Comparison of ENCODE assay signal across 8 cellular contexts in genomic region chr7:876077-876971, GRCh38. TPM values are rescaled to one million over a fixed set of nuclear protein-coding genes. Genes with fewer than 3 reads are reported as not detected.
DNase-seq lines count a peak whose midpoint lies in the region; ATAC-seq, FAIRE-seq and TF ChIP-seq lines count a peak whose summit lies in the region.

GET4 (plus strand) TSS chr7:876554; CDS start chr7:876646, 92 bp downstream.

- H3K9me3 ChIP-seq in BLaER1: no peaks in the 10 kb centered on the region
- H3K9me3 ChIP-seq in right lobe of liver: no peaks in the 10 kb centered on the region

- ATAC-seq in HG03457 (IDR thresholded peaks at IDR 0.05; ENCODE audit: unreplicated experiment) (peak; percentile 57), right lobe of liver (peak; percentile 44 to 78 (median 70))

- peak within 1 kb of the TSS; percentile 90 for H3K27ac ChIP-seq in BLaER1
- peak within 1 kb of the TSS; percentile 76 to 89 (median 85) for H3K27ac ChIP-seq in right lobe of liver

- peak in 3 of 4 donors; percentile 18 to 36 (median 31) for TF ChIP-seq CTCF in right lobe of liver (IDR thresholded peaks at IDR 0.05)

- peak within 1 kb of the TSS; percentile 95 for H3K4me2 ChIP-seq in BLaER1

- peak within 1 kb of the TSS; percentile 95 for H3K9ac ChIP-seq in BLaER1

- peak; percentile 89 for FAIRE-seq in GM19239 (lab: Jason Lieb, UNC)

- intact Hi-C loops in right lobe of liver (cut with DNase I): no loop called here

- H3K4me1 ChIP-seq in BLaER1 (peaks cover 51% of the 10 kb centered on the region), right lobe of liver (peaks cover 0 to 44% (median 21%) of the 10 kb centered on the region in 4 donors)

- H3K27me3 ChIP-seq in BLaER1: no peaks in the 10 kb centered on the region
- H3K27me3 ChIP-seq in right lobe of liver: no peaks in the 10 kb centered on the region

- 0% methylated on average over 10 of the region's 129 CpGs for WGBS in right lobe of liver (ENCODE audit: insufficient coverage, low coverage, low lambda C conversion rate, missing lambda C conversion rate)

- peak; percentile 78 for TF ChIP-seq POLR2A in right lobe of liver (IDR thresholded peaks at IDR 0.05)

- H3K36me3 ChIP-seq in BLaER1 (peaks cover 58% of the 10 kb centered on the region), right lobe of liver (peaks cover 0 to 12% (median 2%) of the 10 kb centered on the region in 4 donors)

- H3K4me3 ChIP-seq in BLaER1 (peak within 1 kb of the TSS; percentile 94), right lobe of liver (peak within 1 kb of the TSS; percentile 73 to 94 (median 76))

- DNase-seq in GM19239 (ENCODE audit: insufficient read length, low spot score) (peak; percentile 95), NCI-H748 treated with DMSO at 0.1 percent for 48 hours (lab: John Stamatoyannopoulos, UW) (peak; percentile 90), dermis microvascular lymphatic vessel endothelial cell (ENCODE audit: low read depth in 2 of 2) (peak; percentile 88 to 96), right lobe of liver (peak; percentile 98 to 99 (median 98))
- DNase-seq in activated CD4-positive, alpha-beta T cell treated with anti-CD3 and anti-CD28 coated beads, Interleukin-2, amount 50 U/mL, for 4 hours: peak; percentile 94 to 96
- DNase-seq in stimulated activated CD4-positive, alpha-beta T cell treated with anti-CD3 and anti-CD28 coated beads, Interleukin-4, amount 100 ng/mL, for 4 hours: peak; percentile 96 to 97

- H4K20me1 ChIP-seq in BLaER1: peaks cover 36% of the 10 kb centered on the region

RNA-seq across cellular contexts. Expression of gene GET4, which starts in this region (rescaled TPM):
- total RNA-seq in dermis microvascular lymphatic vessel endothelial cell (30.3 and 43.0 TPM in 2 replicates), right lobe of liver (10 to 100 TPM; 15.6 to 38.3 (median 28.3) TPM)

Comparison
In these comparisons a context has a peak if more than half of its experiments do, and no peak if none do; other contexts are left out.
1. Peak in every context shown above with its lines: DNase-seq, ATAC-seq, H3K4me3 ChIP-seq and H3K27ac ChIP-seq.